ENCODE assay signal across 1 cellular context in the genomic region with DNA sequence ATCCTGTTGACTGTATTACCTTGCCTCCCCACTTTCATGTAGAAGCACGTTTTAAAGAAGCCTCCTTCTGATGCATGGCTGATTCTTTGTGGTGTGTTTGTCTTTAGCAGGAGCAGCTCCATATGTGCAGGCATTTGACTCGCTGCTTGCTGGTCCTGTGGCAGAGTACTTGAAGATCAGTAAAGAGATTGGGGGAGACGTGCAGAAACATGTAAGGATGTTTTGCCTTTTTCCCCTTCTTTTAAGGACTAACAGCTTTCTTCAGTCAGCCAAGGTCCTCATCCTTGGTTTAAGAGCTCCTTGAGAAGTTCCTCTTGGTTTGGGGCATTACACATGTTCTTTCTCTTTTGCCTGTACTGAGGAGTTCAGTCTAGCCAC.
TF ChIP-seq lines count a peak whose summit lies in the region.

No MANE protein-coding gene starts in this region.

TF ChIP-seq in H1, 55 proteins besides CTCF, POLR2A, EP300 and RAD21:
- TF ChIP-seq HDAC2 (IDR thresholded peaks at IDR 0.05; ENCODE audit: borderline replicate concordance in 1 of 2, low read depth in 2 of 2, low read length in 2 of 2), result no peak
- no peak for TF ChIP-seq TBP (IDR thresholded peaks at IDR 0.05; ENCODE audit: low read depth, low read length)
- no peak for TF ChIP-seq POU5F1 (IDR thresholded peaks at IDR 0.05; ENCODE audit: low read depth, low read length)
- no peak for TF ChIP-seq ASH2L (IDR thresholded peaks at IDR 0.05; ENCODE audit: low read length)
